18 cellular contexts compared by ENCODE assay signal in genomic region chr11:48095779-48096470, GRCh38.
DNase-seq lines count a peak whose midpoint lies in the region; ATAC-seq, FAIRE-seq and TF ChIP-seq lines count a peak whose summit lies in the region.
"Had no signal": no experiment of that assay in that cellular context is flagged by ENCODE, and none has a peak within 500 bp of the region (broad histone marks: within the 10 kb centered on the region; RNA-seq: fewer than 3 reads in every experiment).

No MANE protein-coding gene starts in this region.

- TF ChIP-seq POLR2A in A549 (IDR thresholded peaks at IDR 0.05; ENCODE audit: low read length) (no peak), testis (IDR thresholded peaks at IDR 0.05) (no peak), Peyer's patch (IDR thresholded peaks at IDR 0.05) (no peak)

- peak overlapping the region; percentile 37 for H3K9ac ChIP-seq in mesenchymal stem cell (ENCODE audit: low read length)

- H3K27ac ChIP-seq in A549 (peak overlapping the region in 1 of 2 experiments; percentile 50; a peak in 2 of 6 replicates), mesenchymal stem cell (ENCODE audit: low read length, poor library complexity, severe bottlenecking) (no peak overlapping the region), testis (no peak overlapping the region), Peyer's patch (no peak overlapping the region)
- H3K27ac ChIP-seq: psoas muscle had no signal

- peaks cover 85% of the 10 kb centered on the region for H3K4me1 ChIP-seq in A549
- H3K4me1 ChIP-seq in mesenchymal stem cell (ENCODE audit: control insufficient read depth, insufficient read depth, low read depth, low read length): peaks cover 25% of the 10 kb centered on the region
- no peaks in the 10 kb centered on the region for H3K4me1 ChIP-seq in testis
- peaks cover 0 to 37% (median 5%) of the 10 kb centered on the region in 4 donors for H3K4me1 ChIP-seq in Peyer's patch

- no peak for TF ChIP-seq CTCF in A549 (IDR thresholded peaks at IDR 0.05)
- TF ChIP-seq CTCF in Calu3 (IDR thresholded peaks at IDR 0.05; ENCODE audit: unreplicated experiment): no peak
- TF ChIP-seq CTCF in testis (IDR thresholded peaks at IDR 0.05): no peak
- no peak for TF ChIP-seq CTCF in Peyer's patch (IDR thresholded peaks at IDR 0.05)
- no peak for TF ChIP-seq CTCF in progenitor cell of endocrine pancreas (IDR thresholded peaks at IDR 0.05; ENCODE audit: unreplicated experiment)

- no peak overlapping the region for H3K14ac ChIP-seq in mesenchymal stem cell (ENCODE audit: low read length in 2 of 2)

- H3K36me3 Mint-ChIP-seq in Calu3 (ENCODE audit: insufficient read depth, unreplicated experiment) (peaks cover 30% of the 10 kb centered on the region), progenitor cell of endocrine pancreas (ENCODE audit: insufficient read depth) (no peaks in the 10 kb centered on the region)
- peaks cover 21% of the 10 kb centered on the region for H3K36me3 Mint-ChIP-seq in activated T-helper 2 cell treated with anti-CD3 and anti-CD28 coated beads, Interferon-gamma antibody, Interleukin-2, Interleukin-4, amounts not matched to agents 10 μg/mL and 5 μg/mL and 100 μg/mL, durations not matched to agents 14 hours and 24 hours and 36 hours (ENCODE audit: low read depth)
- H3K36me3 Mint-ChIP-seq: mesothelial cell of epicardium had no signal

- POLR2A ChIA-PET in A549 (lab: Yijun Ruan, JAX): no interaction called here

- H3K27me3 ChIP-seq in mesenchymal stem cell (ENCODE audit: control insufficient read depth in 1 of 2, insufficient read depth in 1 of 2, low read length in 2 of 2) (no peaks in the 10 kb centered on the region), testis (no peaks in the 10 kb centered on the region), Peyer's patch (no peaks in the 10 kb centered on the region)

- no peak overlapping the region for H3K4ac ChIP-seq in mesenchymal stem cell (ENCODE audit: low read depth in 1 of 2, low read length in 2 of 2)

- in situ Hi-C loops in G401 (cut with HindIII; ENCODE audit: low sequenced_read_pairs): no loop called here

- WGBS in A549 (ENCODE audit: missing lambda C conversion rate): 76% methylated on average over 12 of the region's 12 CpGs
- 58% methylated on average over 12 of the region's 12 CpGs for WGBS in mesenchymal stem cell
- WGBS in testis, 2 donors: 49 to 57% methylated on average over 12 of the region's 12 CpGs

- H3K4me3 ChIP-seq in A549 (no peak overlapping the region), mesenchymal stem cell (ENCODE audit: insufficient read depth in 1 of 2, low read depth in 1 of 2, low read length in 2 of 2) (no peak overlapping the region), testis (no peak overlapping the region), Peyer's patch (no peak overlapping the region)
- H3K4me3 ChIP-seq: psoas muscle had no signal

- H3K36me3 ChIP-seq in mesenchymal stem cell (ENCODE audit: control insufficient read depth in 1 of 2, insufficient read depth in 2 of 2, low read depth in 1 of 2, low read length in 2 of 2) (peaks cover 0 to 6% of the 10 kb centered on the region in 2 experiments), testis (ENCODE audit: low read depth, missing control alignments) (no peaks in the 10 kb centered on the region), Peyer's patch (no peaks in the 10 kb centered on the region)

- H3K9me3 Mint-ChIP-seq in Calu3 (ENCODE audit: low read depth, unreplicated experiment) (no peaks in the 10 kb centered on the region), progenitor cell of endocrine pancreas (ENCODE audit: low read depth) (no peaks in the 10 kb centered on the region)
- no peaks in the 10 kb centered on the region for H3K9me3 Mint-ChIP-seq in activated T-helper 2 cell treated with anti-CD3 and anti-CD28 coated beads, Interferon-gamma antibody, Interleukin-2, Interleukin-4, amounts not matched to agents 10 μg/mL and 5 μg/mL and 100 μg/mL, durations not matched to agents 14 hours and 24 hours and 36 hours
- H3K9me3 Mint-ChIP-seq: CD14-positive monocyte, mesothelial cell of epicardium had no signal

- H3K4me1 Mint-ChIP-seq in Calu3 (ENCODE audit: low read depth, unreplicated experiment): peaks cover 71% of the 10 kb centered on the region
- H3K4me1 Mint-ChIP-seq in activated T-helper 2 cell treated with anti-CD3 and anti-CD28 coated beads, Interferon-gamma antibody, Interleukin-2, Interleukin-4, amounts not matched to agents 10 μg/mL and 5 μg/mL and 100 μg/mL, durations not matched to agents 14 hours and 24 hours and 36 hours (ENCODE audit: low read depth): peaks cover 62% of the 10 kb centered on the region
- peaks cover 33% of the 10 kb centered on the region for H3K4me1 Mint-ChIP-seq in progenitor cell of endocrine pancreas (ENCODE audit: low read depth)

- peak overlapping the region; percentile 7 for H4K91ac ChIP-seq in mesenchymal stem cell (ENCODE audit: low read length)

- peaks cover 17% of the 10 kb centered on the region for H3K79me1 ChIP-seq in mesenchymal stem cell (replicated peaks; ENCODE audit: low read length, poor library complexity, severe bottlenecking)

- no peak overlapping the region for H2BK120ac ChIP-seq in mesenchymal stem cell (ENCODE audit: low read depth, low read length)

- H2BK15ac ChIP-seq in mesenchymal stem cell (ENCODE audit: low read depth, poor library complexity, severe bottlenecking): no peak overlapping the region

- no peak for TF ChIP-seq RAD21 in A549 (conservative IDR thresholded peaks at IDR 0.05 in 1 of 2, IDR thresholded peaks at IDR 0.05 in 1 of 2)

- peak overlapping the region; percentile 97 for H3K27ac Mint-ChIP-seq in Calu3 (ENCODE audit: unreplicated experiment)
- peak overlapping the region; percentile 74 for H3K27ac Mint-ChIP-seq in activated T-helper 2 cell treated with anti-CD3 and anti-CD28 coated beads, Interferon-gamma antibody, Interleukin-2, Interleukin-4, amounts not matched to agents 10 μg/mL and 5 μg/mL and 100 μg/mL, durations not matched to agents 14 hours and 24 hours and 36 hours
- H3K27ac Mint-ChIP-seq in progenitor cell of endocrine pancreas: no peak overlapping the region
- H3K27ac Mint-ChIP-seq: mesothelial cell of epicardium had no signal

- TF ChIP-seq EP300 in A549 (IDR thresholded peaks at IDR 0.05): no peak

- no peak overlapping the region for H2BK5ac ChIP-seq in mesenchymal stem cell (ENCODE audit: low read depth, low read length, poor library complexity, severe bottlenecking)

- H3K27me3 Mint-ChIP-seq in Calu3 (ENCODE audit: unreplicated experiment) (no peaks in the 10 kb centered on the region), progenitor cell of endocrine pancreas (no peaks in the 10 kb centered on the region)
- H3K27me3 Mint-ChIP-seq in activated T-helper 2 cell treated with anti-CD3 and anti-CD28 coated beads, Interferon-gamma antibody, Interleukin-2, Interleukin-4, amounts not matched to agents 10 μg/mL and 5 μg/mL and 100 μg/mL, durations not matched to agents 14 hours and 24 hours and 36 hours (ENCODE audit: low read depth): no peaks in the 10 kb centered on the region
- H3K27me3 Mint-ChIP-seq: activated CD8-positive, alpha-beta memory T cell treated with anti-CD3 and anti-CD28 coated beads, Interleukin-2, amount 10 ng/mL, durations not matched to agents 7 days and 5 days had no signal

- intact Hi-C loops in Calu3 (cut with micrococcal nuclease; ENCODE audit: unreplicated experiment) (no loop called here), testis (cut with DNase I; ENCODE audit: low total_unique reads) (no loop called here)
- intact Hi-C loops in activated T-helper 2 cell treated with anti-CD3 and anti-CD28 coated beads, Interferon-gamma antibody, Interleukin-2, Interleukin-4, amounts not matched to agents 10 μg/mL and 5 μg/mL and 100 μg/mL, durations not matched to agents 14 hours and 24 hours and 36 hours (cut with micrococcal nuclease): loop anchor here (2.0 kb wide), 2 partner anchors 13 to 41 kb away; no protein-coding TSS in a partner anchor

- H3K4me3 Mint-ChIP-seq in Calu3 (ENCODE audit: low read depth, unreplicated experiment) (no peak overlapping the region), progenitor cell of endocrine pancreas (ENCODE audit: low read depth) (no peak overlapping the region)
- H3K4me3 Mint-ChIP-seq in activated T-helper 2 cell treated with anti-CD3 and anti-CD28 coated beads, Interferon-gamma antibody, Interleukin-2, Interleukin-4, amounts not matched to agents 10 μg/mL and 5 μg/mL and 100 μg/mL, durations not matched to agents 14 hours and 24 hours and 36 hours (ENCODE audit: low read depth): no peak overlapping the region
- H3K4me3 Mint-ChIP-seq: activated CD8-positive, alpha-beta memory T cell treated with anti-CD3 and anti-CD28 coated beads, Interleukin-2, amount 10 ng/mL, durations not matched to agents 7 days and 5 days; CD14-positive monocyte; mesothelial cell of epicardium had no signal

- no peak overlapping the region for H4K8ac ChIP-seq in mesenchymal stem cell (ENCODE audit: low read length)

- BruUV-seq in Calu3 (replicated peaks; lab: Mats Ljungman, UMichigan): no TSS peak

- no peak overlapping the region for H2AFZ ChIP-seq in mesenchymal stem cell (ENCODE audit: low read depth, low read length)

- no peak overlapping the region for H3K23ac ChIP-seq in mesenchymal stem cell (ENCODE audit: low read length in 2 of 2)

- peak overlapping the region in 1 of 2 experiments; percentile 35 for H3K18ac ChIP-seq in mesenchymal stem cell (ENCODE audit: low read depth in 1 of 2, low read length in 2 of 2)

- no peak overlapping the region for H2AK5ac ChIP-seq in mesenchymal stem cell (ENCODE audit: low read length, severe bottlenecking)

- CTCF ChIA-PET in A549 (lab: Yijun Ruan, JAX) (interaction anchor here (1.2 to 3.5 kb wide), 2 partner anchors 12 to 162 kb away, joined by 11 to 25 read pairs; no protein-coding TSS in a partner anchor), Calu3 (lab: Charles Lee) (no interaction called here)

- no peak for FAIRE-seq in A549 (lab: Jason Lieb, UNC)

- no peaks in the 10 kb centered on the region for H3K9me3 ChIP-seq in A549
- no peaks in the 10 kb centered on the region for H3K9me3 ChIP-seq in mesenchymal stem cell (ENCODE audit: control insufficient read depth, low read length)
- H3K9me3 ChIP-seq in testis: no peaks in the 10 kb centered on the region
- no peaks in the 10 kb centered on the region for H3K9me3 ChIP-seq in Peyer's patch
- H3K9me3 ChIP-seq: psoas muscle had no signal

- no peak for ATAC-seq in A549
- ATAC-seq: activated CD8-positive, alpha-beta memory T cell treated with anti-CD3 and anti-CD28 coated beads, Interleukin-2, amount 10 ng/mL, durations not matched to agents 7 days and 5 days had no signal

- no peak for DNase-seq in A549 (ENCODE audit: low read depth in 1 of 2, low spot score in 1 of 2)
- no peak for DNase-seq in Calu3
- DNase-seq in activated T-helper 2 cell treated with anti-CD3 and anti-CD28 coated beads, Interferon-gamma antibody, Interleukin-2, Interleukin-4, amounts not matched to agents 10 μg/mL and 5 μg/mL and 100 μg/mL, durations not matched to agents 14 hours and 24 hours and 36 hours (ENCODE audit: low spot score): no peak
- peak; percentile 14 for DNase-seq in mesenchymal stem cell
- no peak for DNase-seq in testis
- DNase-seq in Peyer's patch: no peak
- no peak for DNase-seq in progenitor cell of endocrine pancreas (ENCODE audit: low spot score, unreplicated experiment)
- no peak for DNase-seq in G401 (ENCODE audit: low spot score)
- DNase-seq: activated CD8-positive, alpha-beta memory T cell treated with anti-CD3 and anti-CD28 coated beads, Interleukin-2, amount 10 ng/mL, durations not matched to agents 7 days and 5 days; amniotic stem cell; cortex of kidney; KBM-7; NCI-H1694; NCI-H524 treated with DMSO at 0.1 percent for 48 hours; stimulated activated naive CD4-positive, alpha-beta T cell treated with Interleukin-2 at 50 U/mL for 16 hours had no signal

- H3K4me2 ChIP-seq in A549 (peak overlapping the region; percentile 15; the same call in 1 of the 3 replicates), mesenchymal stem cell (ENCODE audit: low read length, poor library complexity, severe bottlenecking) (no peak overlapping the region)

- peak overlapping the region in 1 of 2 experiments; percentile 7 for H2BK12ac ChIP-seq in mesenchymal stem cell (ENCODE audit: low read length in 2 of 2)
